Comparison of ENCODE assay signal across 8 cellular contexts in genomic region chr5:146541956-146542849, GRCh38. TPM values are rescaled to one million over a fixed set of nuclear protein-coding genes. Genes with fewer than 3 reads are reported as not detected.
DNase-seq lines count a peak whose midpoint lies in the region; ATAC-seq and TF ChIP-seq lines count a peak whose summit lies in the region.

No MANE protein-coding gene starts in this region.

- no peaks in the 10 kb centered on the region for H3K27me3 Mint-ChIP-seq in neural progenitor cell (ENCODE audit: insufficient read depth, low read depth)

- TF ChIP-seq POLR2A in esophagus squamous epithelium (IDR thresholded peaks at IDR 0.05) = no peak

- H3K4me3 ChIP-seq in NT2/D1 (ENCODE audit: insufficient read length, low read depth) = no peak overlapping the region
- no peak overlapping the region for H3K4me3 ChIP-seq in esophagus squamous epithelium
- no peak overlapping the region for H3K4me3 ChIP-seq in neural progenitor cell

- H3K36me3 ChIP-seq in NT2/D1 (ENCODE audit: insufficient read depth, insufficient read length, low read length) = no peaks in the 10 kb centered on the region
- no peaks in the 10 kb centered on the region for H3K36me3 ChIP-seq in esophagus squamous epithelium
- H3K36me3 ChIP-seq in neural progenitor cell = no peaks in the 10 kb centered on the region

- H3K27ac Mint-ChIP-seq in neural progenitor cell = no peak overlapping the region

- H3K4me2 ChIP-seq in neural progenitor cell = no peak overlapping the region

- intact Hi-C loops in esophagus squamous epithelium (cut with DNase I) = loop anchor here (5.0 kb wide), 1 partner anchor 425 kb away; no protein-coding TSS in a partner anchor

- H3K27me3 ChIP-seq in NT2/D1 (ENCODE audit: insufficient read depth, insufficient read length) = no peaks in the 10 kb centered on the region
- peaks cover 0 to 43% (median 0%) of the 10 kb centered on the region in 4 donors for H3K27me3 ChIP-seq in esophagus squamous epithelium
- H3K27me3 ChIP-seq in neural progenitor cell = no peaks in the 10 kb centered on the region

- H3K9me3 ChIP-seq in NT2/D1 (ENCODE audit: insufficient read depth, low read length) (no peaks in the 10 kb centered on the region), esophagus squamous epithelium (no peaks in the 10 kb centered on the region), neural progenitor cell (ENCODE audit: low read depth) (no peaks in the 10 kb centered on the region)

- no peaks in the 10 kb centered on the region for H3F3A ChIP-seq in neural progenitor cell (ENCODE audit: low read depth)

- H3K4me3 Mint-ChIP-seq in neural progenitor cell = no peak overlapping the region

- H3K4me1 Mint-ChIP-seq in neural progenitor cell = peaks cover 2% of the 10 kb centered on the region

- 24 to 29% methylated on average over 13 to 15 of the region's 16 CpGs for WGBS in esophagus squamous epithelium, 2 donors

- no peaks in the 10 kb centered on the region for H3K4me1 ChIP-seq in NT2/D1 (ENCODE audit: insufficient read depth, insufficient read length)
- H3K4me1 ChIP-seq in esophagus squamous epithelium = peaks cover 0 to 17% (median 0%) of the 10 kb centered on the region in 3 donors
- no peaks in the 10 kb centered on the region for H3K4me1 ChIP-seq in neural progenitor cell

- H3K9ac ChIP-seq in NT2/D1 (ENCODE audit: insufficient read length, low read depth) = no peak overlapping the region
- H3K9ac ChIP-seq in neural progenitor cell = no peak overlapping the region

- TF ChIP-seq CTCF in esophagus squamous epithelium (IDR thresholded peaks at IDR 0.05) (peak; percentile 51 to 91 (median 80)), neural progenitor cell (IDR thresholded peaks at IDR 0.05) (peak; percentile 96)

- H3K36me3 Mint-ChIP-seq in neural progenitor cell = no peaks in the 10 kb centered on the region

- H3K27ac ChIP-seq in esophagus squamous epithelium = no peak overlapping the region
- no peak overlapping the region for H3K27ac ChIP-seq in neural progenitor cell
- H3K27ac ChIP-seq in substantia nigra (ENCODE audit: low read depth, low read length, poor library complexity, severe bottlenecking) = no peak overlapping the region

- DNase-seq in DMS114 treated with DMSO at 0.1 percent for 48 hours (lab: John Stamatoyannopoulos, UW; ENCODE audit: unreplicated experiment) (peak; percentile 67), HK-2 (ENCODE audit: unreplicated experiment) (peak; percentile 59), NT2/D1 (ENCODE audit: low read depth, low spot score) (peak; percentile 52), activated T-cell treated with anti-CD3 and anti-CD28 coated beads for 4 hours (peak; percentile 54), esophagus squamous epithelium (lab: John Stamatoyannopoulos, UW) (no peak), neural progenitor cell (ENCODE audit: low spot score) (peak; percentile 84), substantia nigra (lab: John Stamatoyannopoulos, UW) (peak in 43 of 49 donors; percentile 3 to 76 (median 49))

- H3K9me3 Mint-ChIP-seq in neural progenitor cell = no peaks in the 10 kb centered on the region

- no peaks in the 10 kb centered on the region for H4K20me1 ChIP-seq in neural progenitor cell (ENCODE audit: low read depth)

- H2AFZ ChIP-seq in neural progenitor cell (replicated peaks) = no peak overlapping the region

- H3K79me2 ChIP-seq in neural progenitor cell (ENCODE audit: low read depth) = no peaks in the 10 kb centered on the region

- peak; percentile 97 for ATAC-seq in GM21381 (IDR thresholded peaks at IDR 0.05; ENCODE audit: unreplicated experiment)

RNA-seq across cellular contexts. Expression of gene GPR151, which starts 26.2 kb away (rescaled TPM):
- total RNA-seq in esophagus squamous epithelium (not detected), neural progenitor cell (ENCODE audit: low replicate concordance) (not detected in 2 replicates)
